Comparison of ENCODE assay signal across 10 cellular contexts in the genomic region with DNA sequence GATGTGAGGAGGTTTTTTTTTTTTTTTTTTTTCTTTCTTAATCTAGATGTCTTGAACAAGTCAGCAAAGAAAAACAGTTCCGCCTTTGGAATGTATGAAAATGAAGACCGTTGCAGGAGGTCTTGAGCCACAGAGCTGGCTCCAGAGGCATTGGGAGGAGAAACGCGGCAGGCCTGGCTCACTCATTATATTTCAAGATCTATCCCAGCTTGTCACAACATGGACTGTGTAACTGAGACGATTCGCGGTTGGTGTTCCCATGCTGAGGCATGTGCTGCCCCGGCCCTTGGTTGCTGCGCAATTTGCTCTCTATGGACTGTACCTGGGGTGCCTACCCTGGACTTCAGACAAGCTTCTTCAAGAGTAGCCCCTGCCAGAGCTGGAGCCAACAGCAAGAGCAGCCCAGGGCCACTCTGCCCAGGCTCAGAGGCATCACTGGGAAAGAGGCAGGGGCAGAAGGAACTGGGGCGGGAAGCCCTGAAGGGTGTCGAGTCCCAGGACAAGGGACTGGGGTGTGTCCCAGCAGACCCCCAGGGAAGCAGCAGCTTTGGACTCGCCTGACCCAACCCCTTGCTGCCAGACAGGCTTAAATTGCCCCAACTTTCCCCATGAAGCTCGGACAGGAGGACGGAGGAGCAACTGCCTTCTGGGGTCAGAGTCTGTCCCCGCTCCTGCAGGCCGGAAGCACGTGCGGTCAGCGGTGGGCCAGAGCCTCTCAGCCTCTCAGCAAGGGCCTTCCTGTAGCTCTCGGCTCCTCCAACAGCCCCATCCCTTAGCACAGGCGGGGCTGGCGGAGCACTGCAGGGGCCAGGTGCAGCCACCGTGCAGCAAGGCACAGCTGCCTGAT. TPM values are rescaled to one million over a fixed set of nuclear protein-coding genes. Genes with fewer than 3 reads are reported as not detected.
DNase-seq lines count a peak whose midpoint lies in the region; ATAC-seq and TF ChIP-seq lines count a peak whose summit lies in the region.
"Had no signal": no experiment of that assay in that cellular context is flagged by ENCODE, and none has a peak within 500 bp of the region (broad histone marks: within the 10 kb centered on the region; RNA-seq: fewer than 3 reads in every experiment).

No MANE protein-coding gene starts in this region.

- peak; percentile 21 for DNase-seq in NCI-H748 (lab: John Stamatoyannopoulos, UW; ENCODE audit: unreplicated experiment)
- no peak for DNase-seq in NCI-H748 treated with DMSO at 0.1 percent for 48 hours (lab: John Stamatoyannopoulos, UW)
- DNase-seq in amniotic epithelial cell (ENCODE audit: low read depth): peak; percentile 84
- no peak for DNase-seq in left ventricle myocardium superior
- DNase-seq in smooth muscle cell (lab: John Stamatoyannopoulos, UW; ENCODE audit: unreplicated experiment): peak; percentile 11
- DNase-seq in EL: no peak
- DNase-seq in cortex of kidney (lab: John Stamatoyannopoulos, UW): no peak
- DNase-seq: NCI-H2029 treated with DMSO at 0.1 percent for 48 hours, ovary had no signal

- no peaks in the 10 kb centered on the region for H3K79me2 ChIP-seq in smooth muscle cell (ENCODE audit: low read depth)

- H3F3A ChIP-seq in smooth muscle cell (ENCODE audit: low read depth): no peaks in the 10 kb centered on the region

- H3K27me3 ChIP-seq in smooth muscle cell (ENCODE audit: low read depth): no peaks in the 10 kb centered on the region
- H3K27me3 ChIP-seq: ovary had no signal

- H3K4me3 ChIP-seq in smooth muscle cell: no peak overlapping the region
- H3K4me3 ChIP-seq: ovary had no signal

- H3K4me1 ChIP-seq in smooth muscle cell (ENCODE audit: low read depth): no peaks in the 10 kb centered on the region

- peak overlapping the region; percentile 75 for H3K4me2 ChIP-seq in smooth muscle cell

- no peak overlapping the region for H3K9ac ChIP-seq in smooth muscle cell (ENCODE audit: low read depth)

- no peaks in the 10 kb centered on the region for H3K36me3 ChIP-seq in smooth muscle cell (ENCODE audit: low read depth)
- H3K36me3 ChIP-seq: ovary had no signal

- H3K9me3 ChIP-seq in smooth muscle cell (replicated peaks; ENCODE audit: low read depth): no peaks in the 10 kb centered on the region
- H3K9me3 ChIP-seq: ovary had no signal

- 68% methylated on average over 23 of the region's 23 CpGs for WGBS in smooth muscle cell (ENCODE audit: low lambda C conversion rate)

- peak overlapping the region; percentile 80 for H3K27ac ChIP-seq in smooth muscle cell (ENCODE audit: low read depth)
- H3K27ac ChIP-seq: ovary had no signal

- peak; percentile 58 for ATAC-seq in left ventricle myocardium superior
- no peak for ATAC-seq in HG02840 (IDR thresholded peaks at IDR 0.05; ENCODE audit: low FRiP score, unreplicated experiment)

- no peak for TF ChIP-seq CTCF in smooth muscle cell (IDR thresholded peaks at IDR 0.05; ENCODE audit: borderline replicate concordance, insufficient read depth, poor library complexity, severe bottlenecking)

- peak overlapping the region; percentile 88 for H2AFZ ChIP-seq in smooth muscle cell (ENCODE audit: low read depth)

- intact Hi-C loops in left ventricle myocardium superior (cut with micrococcal nuclease): no loop called here

- H4K20me1 ChIP-seq in smooth muscle cell (ENCODE audit: low read depth): no peaks in the 10 kb centered on the region

RNA-seq across cellular contexts. Expression of gene STX16, which starts 32.2 kb away (rescaled TPM):
- total RNA-seq in left ventricle myocardium superior: 24.8 TPM
- total RNA-seq in smooth muscle cell: 31.3 and 35.8 TPM in 2 replicates
- 22.5 and 38.0 TPM in 2 replicates for polyA plus RNA-seq in smooth muscle cell

Comparison
In these comparisons a context has a peak if more than half of its experiments do, and no peak if none do; other contexts are left out.
1. DNase-seq: peak in NCI-H748 (single experiment), amniotic epithelial cell (single experiment) and smooth muscle cell (single experiment); none in NCI-H748 treated with DMSO at 0.1 percent for 48 hours (single experiment), left ventricle myocardium superior (single experiment), EL (single experiment) and cortex of kidney (single experiment).